25 cellular contexts compared by ENCODE assay signal in genomic region chr13:76971215-76971614, GRCh38. TPM values are rescaled to one million over a fixed set of nuclear protein-coding genes. Genes with fewer than 3 reads are reported as not detected.
DNase-seq lines count a peak whose midpoint lies in the region; ATAC-seq, FAIRE-seq and TF ChIP-seq lines count a peak whose summit lies in the region.
"Had no signal": no experiment of that assay in that cellular context is flagged by ENCODE, and none has a peak within 500 bp of the region (broad histone marks: within the 10 kb centered on the region; RNA-seq: fewer than 3 reads in every experiment).

No MANE protein-coding gene starts in this region.

- no peak for TF ChIP-seq POLR2A in GM12891 (IDR thresholded peaks at IDR 0.05; ENCODE audit: low read depth, low read length)

- no peaks in the 10 kb centered on the region for H3K36me3 ChIP-seq in BE2C
- H3K36me3 ChIP-seq: cardiac muscle cell, suprapubic skin had no signal

- no peaks in the 10 kb centered on the region for H3K36me3 Mint-ChIP-seq in osteocyte (ENCODE audit: unreplicated experiment)

- H3K27me3 ChIP-seq in BE2C: no peaks in the 10 kb centered on the region
- H3K27me3 ChIP-seq: cardiac muscle cell had no signal

- no peaks in the 10 kb centered on the region for H3K9me3 ChIP-seq in BE2C
- H3K9me3 ChIP-seq: suprapubic skin had no signal

- H3K4me3 Mint-ChIP-seq in osteocyte (ENCODE audit: unreplicated experiment): no peak overlapping the region
- H3K4me3 Mint-ChIP-seq: HFFc6; T-helper 1 cell treated with Interleukin-12 subunit alpha and Interleukin-12 subunit beta and Interleukin-4 antibody, amounts not matched to agents 30 μg/mL and 1 μg/mL, for 36 hours had no signal

- H3K4me3 ChIP-seq in BE2C (ENCODE audit: low read depth, low read length): no peak overlapping the region
- H3K4me3 ChIP-seq: cardiac muscle cell, GM12878, suprapubic skin had no signal

- TF ChIP-seq CTCF in BE2C (IDR thresholded peaks at IDR 0.05; ENCODE audit: low read depth, low read length): no peak
- TF ChIP-seq CTCF in osteocyte (IDR thresholded peaks at IDR 0.05): no peak

- ATAC-seq in GM19324 (IDR thresholded peaks at IDR 0.05; ENCODE audit: low FRiP score, unreplicated experiment): peak; percentile 46
- ATAC-seq in HG02885 (IDR thresholded peaks at IDR 0.05; ENCODE audit: poor library complexity, unreplicated experiment): peak; percentile 80
- peak; percentile 47 for ATAC-seq in HG03558 (IDR thresholded peaks at IDR 0.05; ENCODE audit: extremely low read depth, unreplicated experiment)
- no peak for ATAC-seq in GM21619 (IDR thresholded peaks at IDR 0.05; ENCODE audit: unreplicated experiment)
- ATAC-seq: GM12878 had no signal

- peaks cover 17% of the 10 kb centered on the region for H3K4me1 Mint-ChIP-seq in osteocyte (ENCODE audit: unreplicated experiment)

- DNase-seq in GM12891 (ENCODE audit: insufficient read length, low spot score) (no peak), BE2C (no peak), osteocyte (ENCODE audit: extremely low spot score, unreplicated experiment) (no peak)
- DNase-seq in stimulated activated CD4-positive, alpha-beta T cell treated with anti-CD3 and anti-CD28 coated beads, Interleukin-1b, Interleukin-23, amount 100 ng/mL, for 48 hours: no peak
- DNase-seq: activated CD4-positive, alpha-beta T cell treated with anti-CD3 and anti-CD28 coated beads, Interleukin-2, amount 50 U/mL, for 4 hours; foreskin melanocyte; GDM1; HFFc6; kidney; NCI-H1417 treated with DMSO at 0.1 percent for 48 hours; NCI-H526; nucleus accumbens; SHP77 treated with DMSO at 0.1 percent for 48 hours had no signal

- H3K27me3 Mint-ChIP-seq in osteocyte (ENCODE audit: unreplicated experiment): peaks cover 48% of the 10 kb centered on the region

- peaks cover 4% of the 10 kb centered on the region; the same call in 1 of the 2 replicates for H3K4me1 ChIP-seq in BE2C

- no peaks in the 10 kb centered on the region for H3K9me3 Mint-ChIP-seq in osteocyte (ENCODE audit: unreplicated experiment)
- H3K9me3 Mint-ChIP-seq: HFFc6; T-helper 1 cell treated with Interleukin-12 subunit alpha and Interleukin-12 subunit beta and Interleukin-4 antibody, amounts not matched to agents 30 μg/mL and 1 μg/mL, for 36 hours had no signal

- no peak overlapping the region for H3K27ac Mint-ChIP-seq in osteocyte (ENCODE audit: unreplicated experiment)
- H3K27ac Mint-ChIP-seq: HFFc6; T-helper 1 cell treated with Interleukin-12 subunit alpha and Interleukin-12 subunit beta and Interleukin-4 antibody, amounts not matched to agents 30 μg/mL and 1 μg/mL, for 36 hours had no signal

- peak; percentile 71 for FAIRE-seq in GM12891 (lab: Jason Lieb, UNC)
- FAIRE-seq: D721Med, GM12878, kidney had no signal

TF ChIP-seq in GM12891, 5 proteins besides CTCF, POLR2A, EP300 and RAD21:
- no peak for TF ChIP-seq TAF1 (IDR thresholded peaks at IDR 0.05; ENCODE audit: low read depth, low read length)
- no peak for TF ChIP-seq SPI1 (IDR thresholded peaks at IDR 0.05; ENCODE audit: low read depth, low read length)
- TF ChIP-seq POU2F2 (IDR thresholded peaks at IDR 0.05; ENCODE audit: low read depth, low read length): no peak
- no peak for TF ChIP-seq POLR2AphosphoS5 (IDR thresholded peaks at IDR 0.05; ENCODE audit: low read depth, low read length)
- TF ChIP-seq PAX5 (IDR thresholded peaks at IDR 0.05; ENCODE audit: insufficient read depth, low read length, severe bottlenecking): no peak
TF ChIP-seq in GM12891: peak in this region for 0.

RNA-seq across cellular contexts. Expression of gene CLN5, which starts 20.7 kb away (rescaled TPM):
- 15.4 TPM for polyA plus RNA-seq in GM12891 (2012; ENCODE audit: low read depth, missing spikeins)
- polyA plus RNA-seq in BE2C (2012; ENCODE audit: insufficient read depth, insufficient read length, low read depth): 16.9 TPM
- 42.3 and 43.3 TPM in 2 replicates for total RNA-seq in osteocyte

RNA-seq across cellular contexts. Expression of gene ACOD1, which starts 22.9 kb away (rescaled TPM):
- polyA plus RNA-seq in GM12891 (2012; ENCODE audit: low read depth, missing spikeins): not detected
- polyA plus RNA-seq in BE2C (2012; ENCODE audit: insufficient read depth, insufficient read length, low read depth): not detected
- total RNA-seq in osteocyte: not detected in 2 replicates
- total RNA-seq: cardiac muscle cell, epithelial cell of proximal tubule, GM12878, HFFc6, kidney, lung microvascular endothelial cell, OCI-LY7, suprapubic skin had no signal
- polyA plus RNA-seq: cardiac muscle cell, GM12878 had no signal

RNA-seq across cellular contexts. Expression of gene FBXL3, which starts 55.7 kb away (rescaled TPM):
- 8.8 TPM for polyA plus RNA-seq in GM12891 (2012; ENCODE audit: low read depth, missing spikeins)
- polyA plus RNA-seq in BE2C (2012; ENCODE audit: insufficient read depth, insufficient read length, low read depth): 14.3 TPM
- 43.0 and 43.6 TPM in 2 replicates for total RNA-seq in osteocyte
